ENCODE assay signal across 17 cellular contexts in genomic region chr15:89501646-89502045, GRCh38. TPM values are rescaled to one million over a fixed set of nuclear protein-coding genes. Genes with fewer than 3 reads are reported as not detected.
DNase-seq lines count a peak whose midpoint lies in the region; ATAC-seq, FAIRE-seq and TF ChIP-seq lines count a peak whose summit lies in the region.
"Had no signal": no experiment of that assay in that cellular context is flagged by ENCODE, and none has a peak within 500 bp of the region (broad histone marks: within the 10 kb centered on the region; RNA-seq: fewer than 3 reads in every experiment).

No MANE protein-coding gene starts in this region.

- H3K4me3 ChIP-seq in RWPE2 (ENCODE audit: severe bottlenecking) (no peak overlapping the region), esophagus squamous epithelium (no peak overlapping the region), small intestine (ENCODE audit: low read depth in 1 of 2, low read length in 2 of 2) (no peak overlapping the region), upper lobe of left lung (no peak overlapping the region)
- H3K4me3 ChIP-seq: BLaER1 had no signal

- H3K27me3 Mint-ChIP-seq in activated CD8-positive, alpha-beta memory T cell treated with anti-CD3 and anti-CD28 coated beads, Interleukin-2, amount 10 ng/mL, durations not matched to agents 7 days and 5 days = peaks cover 39% of the 10 kb centered on the region

- intact Hi-C loops in esophagus squamous epithelium (cut with DNase I) = no loop called here

- TF ChIP-seq EP300 in upper lobe of left lung (IDR thresholded peaks at IDR 0.05) = no peak

- ATAC-seq in activated CD8-positive, alpha-beta memory T cell treated with anti-CD3 and anti-CD28 coated beads, Interleukin-2, amount 10 ng/mL, durations not matched to agents 7 days and 5 days = no peak
- ATAC-seq in RWPE2 (ENCODE audit: low read depth) (no peak), upper lobe of left lung (ENCODE audit: low FRiP score in 2 of 2) (no peak)

- H3K4me1 ChIP-seq in RWPE2 (ENCODE audit: insufficient read depth, poor library complexity, severe bottlenecking) (peaks cover 23% of the 10 kb centered on the region), esophagus squamous epithelium (peaks cover 24 to 86% (median 32%) of the 10 kb centered on the region in 3 donors), small intestine (ENCODE audit: control insufficient read depth in 2 of 2, insufficient read depth in 1 of 2, low read depth in 1 of 2, low read length in 1 of 2) (no peaks in the 10 kb centered on the region), upper lobe of left lung (peaks cover 0 to 1% (median under 1%) of the 10 kb centered on the region in 4 donors)
- H3K4me1 ChIP-seq: BLaER1 had no signal

- no peak for TF ChIP-seq POLR2A in esophagus squamous epithelium (IDR thresholded peaks at IDR 0.05)
- no peak for TF ChIP-seq POLR2A in upper lobe of left lung (IDR thresholded peaks at IDR 0.05)

- H3K36me3 Mint-ChIP-seq in activated CD8-positive, alpha-beta memory T cell treated with anti-CD3 and anti-CD28 coated beads, Interleukin-2, amount 10 ng/mL, durations not matched to agents 7 days and 5 days = no peaks in the 10 kb centered on the region
- H3K36me3 Mint-ChIP-seq: CD8-positive, alpha-beta memory T cell had no signal

- H3K9me3 ChIP-seq in RWPE2 (ENCODE audit: severe bottlenecking) (no peaks in the 10 kb centered on the region), esophagus squamous epithelium (no peaks in the 10 kb centered on the region), small intestine (ENCODE audit: control insufficient read depth, low read depth) (no peaks in the 10 kb centered on the region), upper lobe of left lung (no peaks in the 10 kb centered on the region)
- H3K9me3 ChIP-seq: BLaER1, Caco-2 had no signal

- 80 to 83% methylated on average over 5 of the region's 5 CpGs for WGBS in esophagus squamous epithelium, 2 donors
- 73 to 87% (median 75%) methylated on average over 5 of the region's 5 CpGs for WGBS in small intestine, 3 donors
- 88 to 91% methylated on average over 5 of the region's 5 CpGs for WGBS in upper lobe of left lung, 2 donors

- peak; percentile 28 for DNase-seq in activated CD8-positive, alpha-beta memory T cell treated with anti-CD3 and anti-CD28 coated beads for 24 hours
- no peak for DNase-seq in activated CD8-positive, alpha-beta memory T cell treated with anti-CD3 and anti-CD28 coated beads, Interleukin-2, amount 10 ng/mL, durations not matched to agents 7 days and 5 days
- DNase-seq in RWPE2 (ENCODE audit: low spot score) (peak; percentile 49), esophagus squamous epithelium (lab: John Stamatoyannopoulos, UW) (no peak), small intestine (peak; percentile 11), midbrain (lab: John Stamatoyannopoulos, UW) (no peak), OCI-M2 (lab: John Stamatoyannopoulos, UW; ENCODE audit: unreplicated experiment) (no peak), upper lobe of left lung (no peak)
- DNase-seq: Caco-2; CD8-positive, alpha-beta memory T cell; DND-41; GDM1 had no signal

- no peaks in the 10 kb centered on the region for H3K9me3 Mint-ChIP-seq in activated CD8-positive, alpha-beta memory T cell treated with anti-CD3 and anti-CD28 coated beads, Interleukin-2, amount 10 ng/mL, durations not matched to agents 7 days and 5 days (ENCODE audit: low read depth)

- no peak for FAIRE-seq in small intestine (lab: Jason Lieb, UNC)
- FAIRE-seq: GM12892, HTR-8/SVneo had no signal

- no peak overlapping the region for H3K27ac ChIP-seq in RWPE2 (ENCODE audit: poor library complexity, severe bottlenecking)
- H3K27ac ChIP-seq in esophagus squamous epithelium = peak overlapping the region; percentile 81 to 92 (median 88)
- H3K27ac ChIP-seq in small intestine (ENCODE audit: low read depth in 1 of 2, low read length in 1 of 2) = no peak overlapping the region
- no peak overlapping the region for H3K27ac ChIP-seq in upper lobe of left lung
- H3K27ac ChIP-seq: 22Rv1, BLaER1 had no signal

- no peak overlapping the region for H3K27ac Mint-ChIP-seq in activated CD8-positive, alpha-beta memory T cell treated with anti-CD3 and anti-CD28 coated beads, Interleukin-2, amount 10 ng/mL, durations not matched to agents 7 days and 5 days

- CTCF ChIA-PET in activated CD8-positive, alpha-beta memory T cell treated with anti-CD3 and anti-CD28 coated beads, Interleukin-2, amount 10 ng/mL, durations not matched to agents 7 days and 5 days (lab: Charles Lee) = interaction anchor here (2.1 kb wide), 1 partner anchor 10 kb away, joined by 6 read pairs; no protein-coding TSS in a partner anchor

- H3K4me3 Mint-ChIP-seq in activated CD8-positive, alpha-beta memory T cell treated with anti-CD3 and anti-CD28 coated beads, Interleukin-2, amount 10 ng/mL, durations not matched to agents 7 days and 5 days = no peak overlapping the region
- H3K4me3 Mint-ChIP-seq: CD8-positive, alpha-beta memory T cell had no signal

- H3K36me3 ChIP-seq in RWPE2 (ENCODE audit: low read depth) (no peaks in the 10 kb centered on the region), esophagus squamous epithelium (no peaks in the 10 kb centered on the region), small intestine (ENCODE audit: control insufficient read depth in 2 of 2, insufficient read depth in 2 of 2, low read length in 2 of 2) (no peaks in the 10 kb centered on the region), upper lobe of left lung (no peaks in the 10 kb centered on the region)
- H3K36me3 ChIP-seq: BLaER1 had no signal

- H3K27me3 ChIP-seq in RWPE2 (ENCODE audit: insufficient read depth, poor library complexity, severe bottlenecking) (no peaks in the 10 kb centered on the region), esophagus squamous epithelium (peaks cover 0 to 63% (median 0%) of the 10 kb centered on the region in 4 donors), small intestine (ENCODE audit: control insufficient read depth in 2 of 2, insufficient read depth in 2 of 2, low read length in 2 of 2) (peaks cover 0 to 13% of the 10 kb centered on the region in 2 donors), upper lobe of left lung (peaks cover 0 to 3% (median 0%) of the 10 kb centered on the region in 4 donors)

- H3K4me1 Mint-ChIP-seq in activated CD8-positive, alpha-beta memory T cell treated with anti-CD3 and anti-CD28 coated beads, Interleukin-2, amount 10 ng/mL, durations not matched to agents 7 days and 5 days = peaks cover 5% of the 10 kb centered on the region

- TF ChIP-seq CTCF in RWPE2 (IDR thresholded peaks at IDR 0.05; ENCODE audit: poor library complexity, severe bottlenecking) (no peak), esophagus squamous epithelium (IDR thresholded peaks at IDR 0.05) (no peak), upper lobe of left lung (IDR thresholded peaks at IDR 0.05) (no peak)

RNA-seq across cellular contexts. Expression of gene RHCG, which starts 5.3 kb away (rescaled TPM):
- total RNA-seq in activated CD8-positive, alpha-beta memory T cell treated with anti-CD3 and anti-CD28 coated beads, Interleukin-2, amount 10 ng/mL, durations not matched to agents 7 days and 5 days = not detected
- total RNA-seq in esophagus squamous epithelium (1,000 to 10,000 TPM; 2,342 to 7,076 (median 3,336) TPM), upper lobe of left lung (not detected)
- 1 to 10 TPM in 2 of 3 donors, under 1 TPM in 1; 0.81 to 2.2 (median 1.9) TPM for polyA plus RNA-seq in small intestine
- total RNA-seq: Caco-2; CD8-positive, alpha-beta memory T cell; H4 had no signal
- polyA plus RNA-seq: CD8-positive, alpha-beta memory T cell had no signal

Comparison
In these comparisons a context has a peak if more than half of its experiments do, and no peak if none do; other contexts are left out.
1. DNase-seq: peak in activated CD8-positive, alpha-beta memory T cell treated with anti-CD3 and anti-CD28 coated beads for 24 hours (single experiment), RWPE2 (single experiment) and small intestine (single experiment); none in activated CD8-positive, alpha-beta memory T cell treated with anti-CD3 and anti-CD28 coated beads, Interleukin-2, amount 10 ng/mL, durations not matched to agents 7 days and 5 days (single experiment), esophagus squamous epithelium (single experiment), midbrain (single experiment), OCI-M2 (single experiment) and upper lobe of left lung (0 of 2).
2. H3K27ac ChIP-seq: peak in esophagus squamous epithelium (4 of 4); none in RWPE2 (single experiment), small intestine (0 of 2) and upper lobe of left lung (0 of 4).
3. RNA of gene RHCG, which starts 5.3 kb away (total RNA-seq): 2,342 to 7,076 TPM in esophagus squamous epithelium; not detected in activated CD8-positive, alpha-beta memory T cell treated with anti-CD3 and anti-CD28 coated beads, Interleukin-2, amount 10 ng/mL, durations not matched to agents 7 days and 5 days and not detected in upper lobe of left lung; every median in the first group is over 1,000 times any median in the second.